8 cellular contexts compared by ENCODE assay signal in genomic region chr9:3732077-3733038, GRCh38.
DNase-seq lines count a peak whose midpoint lies in the region; ATAC-seq, FAIRE-seq and TF ChIP-seq lines count a peak whose summit lies in the region.

No MANE protein-coding gene starts in this region.

- peak; percentile 99 for FAIRE-seq in islet of Langerhans (lab: Jason Lieb, UNC)

- peak; percentile 89 for DNase-seq in AG10803 (ENCODE audit: low read depth)
- DNase-seq in NCI-H1092 (lab: John Stamatoyannopoulos, UW) = peak; percentile 76
- DNase-seq in SJSA1 (ENCODE audit: low read depth in 1 of 2, low spot score in 2 of 2) = peak; percentile 60 to 85
- peak; percentile 36 to 83 for DNase-seq in T47D (ENCODE audit: low read depth in 1 of 2, low spot score in 1 of 2)
- DNase-seq in stimulated activated CD4-positive, alpha-beta T cell treated with anti-CD3 and anti-CD28 coated beads, Interleukin-1b, Interleukin-23, amount 100 ng/mL, for 24 hours (ENCODE audit: low read depth in 4 of 4, low spot score in 1 of 4) = peak; percentile 12 to 26 (median 20)

- in situ Hi-C loops in T47D (cut with HindIII; ENCODE audit: low pct_unique_long_range_greater_than_20kb, low sequenced_read_pairs) = no loop called here

- H3K9me3 ChIP-seq in SJSA1 (replicated peaks) = no peaks in the 10 kb centered on the region

- no peaks in the 10 kb centered on the region for H3K27me3 ChIP-seq in SJSA1 (replicated peaks)

- H3K27ac ChIP-seq in SJSA1 = peak overlapping the region; percentile 51

- peaks cover 18% of the 10 kb centered on the region for H3K4me1 ChIP-seq in SJSA1 (replicated peaks)

- ATAC-seq in GM18499 (IDR thresholded peaks at IDR 0.05; ENCODE audit: insufficient read depth, unreplicated experiment) (peak; percentile 92), HG02840 (IDR thresholded peaks at IDR 0.05; ENCODE audit: low FRiP score, unreplicated experiment) (peak; percentile 84)

- H3K36me3 ChIP-seq in SJSA1 = no peaks in the 10 kb centered on the region

- H3K4me3 ChIP-seq in AG10803 (ENCODE audit: low read length) (peak overlapping the region; percentile 43), SJSA1 (0 out of 2 replicates have a peak overlapping the region, but pooled peaks have one; percentile 11)

- TF ChIP-seq CTCF in AG10803 (conservative IDR thresholded peaks at IDR 0.05; ENCODE audit: low read length) = peak; percentile 90

Comparison
In these comparisons a context has a peak if more than half of its experiments do, and no peak if none do; other contexts are left out.
1. Peak in every context shown above with its lines: DNase-seq, ATAC-seq, H3K4me3 ChIP-seq and H3K27ac ChIP-seq.
2. DNase-seq: peak in every context shown above with its lines; median percentile 89 in AG10803; 76 in NCI-H1092; 72 in SJSA1; 60 in T47D; 20 in stimulated activated CD4-positive, alpha-beta T cell treated with anti-CD3 and anti-CD28 coated beads, Interleukin-1b, Interleukin-23, amount 100 ng/mL, for 24 hours.